ENCODE assay signal across 1 cellular context in genomic region chr5:142323480-142324376, GRCh38.
TF ChIP-seq lines count a peak whose summit lies in the region.

No MANE protein-coding gene starts in this region.

TF ChIP-seq in HepG2, 621 proteins besides CTCF, POLR2A, EP300 and RAD21 (continued from another document and continues in another):
- TF ChIP-seq, protein P1, sequence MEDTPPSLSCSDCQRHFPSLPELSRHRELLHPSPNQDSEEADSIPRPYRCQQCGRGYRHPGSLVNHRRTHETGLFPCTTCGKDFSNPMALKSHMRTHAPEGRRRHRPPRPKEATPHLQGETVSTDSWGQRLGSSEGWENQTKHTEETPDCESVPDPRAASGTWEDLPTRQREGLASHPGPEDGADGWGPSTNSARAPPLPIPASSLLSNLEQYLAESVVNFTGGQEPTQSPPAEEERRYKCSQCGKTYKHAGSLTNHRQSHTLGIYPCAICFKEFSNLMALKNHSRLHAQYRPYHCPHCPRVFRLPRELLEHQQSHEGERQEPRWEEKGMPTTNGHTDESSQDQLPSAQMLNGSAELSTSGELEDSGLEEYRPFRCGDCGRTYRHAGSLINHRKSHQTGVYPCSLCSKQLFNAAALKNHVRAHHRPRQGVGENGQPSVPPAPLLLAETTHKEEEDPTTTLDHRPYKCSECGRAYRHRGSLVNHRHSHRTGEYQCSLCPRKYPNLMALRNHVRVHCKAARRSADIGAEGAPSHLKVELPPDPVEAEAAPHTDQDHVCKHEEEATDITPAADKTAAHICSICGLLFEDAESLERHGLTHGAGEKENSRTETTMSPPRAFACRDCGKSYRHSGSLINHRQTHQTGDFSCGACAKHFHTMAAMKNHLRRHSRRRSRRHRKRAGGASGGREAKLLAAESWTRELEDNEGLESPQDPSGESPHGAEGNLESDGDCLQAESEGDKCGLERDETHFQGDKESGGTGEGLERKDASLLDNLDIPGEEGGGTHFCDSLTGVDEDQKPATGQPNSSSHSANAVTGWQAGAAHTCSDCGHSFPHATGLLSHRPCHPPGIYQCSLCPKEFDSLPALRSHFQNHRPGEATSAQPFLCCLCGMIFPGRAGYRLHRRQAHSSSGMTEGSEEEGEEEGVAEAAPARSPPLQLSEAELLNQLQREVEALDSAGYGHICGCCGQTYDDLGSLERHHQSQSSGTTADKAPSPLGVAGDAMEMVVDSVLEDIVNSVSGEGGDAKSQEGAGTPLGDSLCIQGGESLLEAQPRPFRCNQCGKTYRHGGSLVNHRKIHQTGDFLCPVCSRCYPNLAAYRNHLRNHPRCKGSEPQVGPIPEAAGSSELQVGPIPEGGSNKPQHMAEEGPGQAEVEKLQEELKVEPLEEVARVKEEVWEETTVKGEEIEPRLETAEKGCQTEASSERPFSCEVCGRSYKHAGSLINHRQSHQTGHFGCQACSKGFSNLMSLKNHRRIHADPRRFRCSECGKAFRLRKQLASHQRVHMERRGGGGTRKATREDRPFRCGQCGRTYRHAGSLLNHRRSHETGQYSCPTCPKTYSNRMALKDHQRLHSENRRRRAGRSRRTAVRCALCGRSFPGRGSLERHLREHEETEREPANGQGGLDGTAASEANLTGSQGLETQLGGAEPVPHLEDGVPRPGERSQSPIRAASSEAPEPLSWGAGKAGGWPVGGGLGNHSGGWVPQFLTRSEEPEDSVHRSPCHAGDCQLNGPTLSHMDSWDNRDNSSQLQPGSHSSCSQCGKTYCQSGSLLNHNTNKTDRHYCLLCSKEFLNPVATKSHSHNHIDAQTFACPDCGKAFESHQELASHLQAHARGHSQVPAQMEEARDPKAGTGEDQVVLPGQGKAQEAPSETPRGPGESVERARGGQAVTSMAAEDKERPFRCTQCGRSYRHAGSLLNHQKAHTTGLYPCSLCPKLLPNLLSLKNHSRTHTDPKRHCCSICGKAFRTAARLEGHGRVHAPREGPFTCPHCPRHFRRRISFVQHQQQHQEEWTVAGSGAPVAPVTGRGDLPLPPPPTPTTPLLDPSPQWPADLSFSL (CRISPR knock-in tag; IDR thresholded peaks at IDR 0.05) = 0 out of 2 replicates have a peak, but pooled peaks have one; percentile 23
- TF ChIP-seq NFIC (IDR thresholded peaks at IDR 0.05; ENCODE audit: low read length) = no peak
- no peak for TF ChIP-seq ZNF296 (CRISPR knock-in tag; conservative IDR thresholded peaks at IDR 0.05)
- TF ChIP-seq GZF1 (CRISPR knock-in tag; IDR thresholded peaks at IDR 0.05) = no peak
- TF ChIP-seq HIVEP1 (CRISPR knock-in tag; IDR thresholded peaks at IDR 0.05) = peak; percentile 18; the same call in 1 of the 2 replicates
- TF ChIP-seq RBM22 (optimal IDR thresholded peaks at IDR 0.05; ENCODE audit: low read length) = no peak
- no peak for TF ChIP-seq KLF11 (CRISPR knock-in tag; IDR thresholded peaks at IDR 0.05)
- no peak for TF ChIP-seq ZNF251 (CRISPR knock-in tag; IDR thresholded peaks at IDR 0.05)
- TF ChIP-seq, protein P2, sequence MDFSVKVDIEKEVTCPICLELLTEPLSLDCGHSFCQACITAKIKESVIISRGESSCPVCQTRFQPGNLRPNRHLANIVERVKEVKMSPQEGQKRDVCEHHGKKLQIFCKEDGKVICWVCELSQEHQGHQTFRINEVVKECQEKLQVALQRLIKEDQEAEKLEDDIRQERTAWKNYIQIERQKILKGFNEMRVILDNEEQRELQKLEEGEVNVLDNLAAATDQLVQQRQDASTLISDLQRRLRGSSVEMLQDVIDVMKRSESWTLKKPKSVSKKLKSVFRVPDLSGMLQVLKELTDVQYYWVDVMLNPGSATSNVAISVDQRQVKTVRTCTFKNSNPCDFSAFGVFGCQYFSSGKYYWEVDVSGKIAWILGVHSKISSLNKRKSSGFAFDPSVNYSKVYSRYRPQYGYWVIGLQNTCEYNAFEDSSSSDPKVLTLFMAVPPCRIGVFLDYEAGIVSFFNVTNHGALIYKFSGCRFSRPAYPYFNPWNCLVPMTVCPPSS (IDR thresholded peaks at IDR 0.05) = no peak
- no peak for TF ChIP-seq ATM (IDR thresholded peaks at IDR 0.05; ENCODE audit: borderline replicate concordance)
- no peak for TF ChIP-seq XBP1 (CRISPR knock-in tag; IDR thresholded peaks at IDR 0.05)
- TF ChIP-seq SKIL (CRISPR knock-in tag; IDR thresholded peaks at IDR 0.05; ENCODE audit: borderline replicate concordance) = no peak
- TF ChIP-seq WIZ (CRISPR knock-in tag; IDR thresholded peaks at IDR 0.05) = 0 out of 2 replicates have a peak, but pooled peaks have one; percentile 41
- no peak; the same call in 1 of the 2 replicates for TF ChIP-seq ZNF232 (CRISPR knock-in tag; IDR thresholded peaks at IDR 0.05; ENCODE audit: borderline replicate concordance)
- TF ChIP-seq TAF15 (IDR thresholded peaks at IDR 0.05; ENCODE audit: low read depth, low read length, poor library complexity, severe bottlenecking) = no peak
- no peak for TF ChIP-seq MEIS2 (CRISPR knock-in tag; IDR thresholded peaks at IDR 0.05)
- no peak for TF ChIP-seq RBAK (CRISPR knock-in tag; IDR thresholded peaks at IDR 0.05)
- 0 out of 2 replicates have a peak, but pooled peaks have one; percentile 5 for TF ChIP-seq THRA (CRISPR knock-in tag; IDR thresholded peaks at IDR 0.05; ENCODE audit: borderline replicate concordance)
- no peak for TF ChIP-seq RFXAP (CRISPR knock-in tag; IDR thresholded peaks at IDR 0.05; ENCODE audit: borderline replicate concordance)
- TF ChIP-seq ZBTB38 (CRISPR knock-in tag; IDR thresholded peaks at IDR 0.05) = no peak
- TF ChIP-seq MEIS1 (CRISPR knock-in tag; IDR thresholded peaks at IDR 0.05; ENCODE audit: borderline replicate concordance) = no peak
- TF ChIP-seq ZBTB42 (CRISPR knock-in tag; IDR thresholded peaks at IDR 0.05) = 0 out of 2 replicates have a peak, but pooled peaks have one; percentile 11
- TF ChIP-seq, protein P3, sequence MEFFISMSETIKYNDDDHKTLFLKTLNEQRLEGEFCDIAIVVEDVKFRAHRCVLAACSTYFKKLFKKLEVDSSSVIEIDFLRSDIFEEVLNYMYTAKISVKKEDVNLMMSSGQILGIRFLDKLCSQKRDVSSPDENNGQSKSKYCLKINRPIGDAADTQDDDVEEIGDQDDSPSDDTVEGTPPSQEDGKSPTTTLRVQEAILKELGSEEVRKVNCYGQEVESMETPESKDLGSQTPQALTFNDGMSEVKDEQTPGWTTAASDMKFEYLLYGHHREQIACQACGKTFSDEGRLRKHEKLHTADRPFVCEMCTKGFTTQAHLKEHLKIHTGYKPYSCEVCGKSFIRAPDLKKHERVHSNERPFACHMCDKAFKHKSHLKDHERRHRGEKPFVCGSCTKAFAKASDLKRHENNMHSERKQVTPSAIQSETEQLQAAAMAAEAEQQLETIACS (CRISPR knock-in tag; IDR thresholded peaks at IDR 0.05) = no peak
- no peak; the same call in 1 of the 2 replicates for TF ChIP-seq GATAD2A (CRISPR knock-in tag; IDR thresholded peaks at IDR 0.05)
- TF ChIP-seq ZNF446 (CRISPR knock-in tag; IDR thresholded peaks at IDR 0.05) = 0 out of 2 replicates have a peak, but pooled peaks have one; percentile 65
- peak; percentile 14 for TF ChIP-seq IKZF4 (CRISPR knock-in tag; IDR thresholded peaks at IDR 0.05; ENCODE audit: borderline replicate concordance, low read depth, not compliant biosample characterization)
- TF ChIP-seq MTA3 (CRISPR knock-in tag; IDR thresholded peaks at IDR 0.05) = no peak
- TF ChIP-seq SPEN (CRISPR knock-in tag; IDR thresholded peaks at IDR 0.05; ENCODE audit: low read depth) = peak; percentile 40; the same call in 1 of the 2 replicates
- TF ChIP-seq, protein P4, sequence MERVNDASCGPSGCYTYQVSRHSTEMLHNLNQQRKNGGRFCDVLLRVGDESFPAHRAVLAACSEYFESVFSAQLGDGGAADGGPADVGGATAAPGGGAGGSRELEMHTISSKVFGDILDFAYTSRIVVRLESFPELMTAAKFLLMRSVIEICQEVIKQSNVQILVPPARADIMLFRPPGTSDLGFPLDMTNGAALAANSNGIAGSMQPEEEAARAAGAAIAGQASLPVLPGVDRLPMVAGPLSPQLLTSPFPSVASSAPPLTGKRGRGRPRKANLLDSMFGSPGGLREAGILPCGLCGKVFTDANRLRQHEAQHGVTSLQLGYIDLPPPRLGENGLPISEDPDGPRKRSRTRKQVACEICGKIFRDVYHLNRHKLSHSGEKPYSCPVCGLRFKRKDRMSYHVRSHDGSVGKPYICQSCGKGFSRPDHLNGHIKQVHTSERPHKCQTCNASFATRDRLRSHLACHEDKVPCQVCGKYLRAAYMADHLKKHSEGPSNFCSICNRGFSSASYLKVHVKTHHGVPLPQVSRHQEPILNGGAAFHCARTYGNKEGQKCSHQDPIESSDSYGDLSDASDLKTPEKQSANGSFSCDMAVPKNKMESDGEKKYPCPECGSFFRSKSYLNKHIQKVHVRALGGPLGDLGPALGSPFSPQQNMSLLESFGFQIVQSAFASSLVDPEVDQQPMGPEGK (CRISPR knock-in tag; IDR thresholded peaks at IDR 0.05) = 0 out of 2 replicates have a peak, but pooled peaks have one; percentile 14
- 0 out of 2 replicates have a peak, but pooled peaks have one; percentile 13 for TF ChIP-seq ZNF281 (CRISPR knock-in tag; IDR thresholded peaks at IDR 0.05; ENCODE audit: borderline replicate concordance)
- no peak; the same call in 1 of the 2 replicates for TF ChIP-seq ZSCAN29 (CRISPR knock-in tag; conservative IDR thresholded peaks at IDR 0.05)
- TF ChIP-seq, protein P5, sequence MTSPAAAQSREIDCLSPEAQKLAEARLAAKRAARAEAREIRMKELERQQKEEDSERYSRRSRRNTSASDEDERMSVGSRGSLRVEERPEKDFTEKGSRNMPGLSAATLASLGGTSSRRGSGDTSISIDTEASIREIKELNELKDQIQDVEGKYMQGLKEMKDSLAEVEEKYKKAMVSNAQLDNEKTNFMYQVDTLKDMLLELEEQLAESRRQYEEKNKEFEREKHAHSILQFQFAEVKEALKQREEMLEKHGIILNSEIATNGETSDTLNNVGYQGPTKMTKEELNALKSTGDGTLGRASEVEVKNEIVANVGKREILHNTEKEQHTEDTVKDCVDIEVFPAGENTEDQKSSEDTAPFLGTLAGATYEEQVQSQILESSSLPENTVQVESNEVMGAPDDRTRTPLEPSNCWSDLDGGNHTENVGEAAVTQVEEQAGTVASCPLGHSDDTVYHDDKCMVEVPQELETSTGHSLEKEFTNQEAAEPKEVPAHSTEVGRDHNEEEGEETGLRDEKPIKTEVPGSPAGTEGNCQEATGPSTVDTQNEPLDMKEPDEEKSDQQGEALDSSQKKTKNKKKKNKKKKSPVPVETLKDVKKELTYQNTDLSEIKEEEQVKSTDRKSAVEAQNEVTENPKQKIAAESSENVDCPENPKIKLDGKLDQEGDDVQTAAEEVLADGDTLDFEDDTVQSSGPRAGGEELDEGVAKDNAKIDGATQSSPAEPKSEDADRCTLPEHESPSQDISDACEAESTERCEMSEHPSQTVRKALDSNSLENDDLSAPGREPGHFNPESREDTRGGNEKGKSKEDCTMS (CRISPR knock-in tag; conservative IDR thresholded peaks at IDR 0.05) = no peak
